Comparison of ENCODE assay signal across 1 cellular context in genomic region chr7:65251851-65252620, GRCh38.
TF ChIP-seq lines count a peak whose summit lies in the region.

No MANE protein-coding gene starts in this region.

TF ChIP-seq in K562, 482 proteins besides CTCF, POLR2A, EP300 and RAD21 (continued from another document and continues in another):
- TF ChIP-seq MEIS2 (IDR thresholded peaks at IDR 0.05; ENCODE audit: partially characterized antibody) (peak; percentile 82), POLR2G (IDR thresholded peaks at IDR 0.05; ENCODE audit: low read depth, low read length) (peak; percentile 53), MAZ (CRISPR knock-in tag; conservative IDR thresholded peaks at IDR 0.05 in 1 of 2, IDR thresholded peaks at IDR 0.05 in 1 of 2) (peak in 1 of 2 experiments; percentile 56; a peak in 2 of 4 replicates), HDAC2 (IDR thresholded peaks at IDR 0.05) (peak; percentile 31; the same call in 1 of the 2 replicates), ZNF592 (IDR thresholded peaks at IDR 0.05) (no peak), MAFF (IDR thresholded peaks at IDR 0.05; ENCODE audit: low read length) (no peak), KDM5B (IDR thresholded peaks at IDR 0.05; ENCODE audit: insufficient replicate concordance, low read depth, low read length) (no peak), RBM22 (IDR thresholded peaks at IDR 0.05; ENCODE audit: low read depth, low read length, poor library complexity, severe bottlenecking) (no peak), MTA3 (IDR thresholded peaks at IDR 0.05; ENCODE audit: borderline replicate concordance) (peak; percentile 27; the same call in 1 of the 2 replicates), TFAP4 (CRISPR knock-in tag; IDR thresholded peaks at IDR 0.05; ENCODE audit: borderline replicate concordance) (peak; percentile 49; the same call in 1 of the 2 replicates), KAT7 (CRISPR knock-in tag; IDR thresholded peaks at IDR 0.05; ENCODE audit: borderline replicate concordance) (no peak), ELK1 (CRISPR knock-in tag; IDR thresholded peaks at IDR 0.05) (no peak), U2AF1 (optimal IDR thresholded peaks at IDR 0.05; ENCODE audit: low read depth, low read length) (no peak), NFE2 (IDR thresholded peaks at IDR 0.05; ENCODE audit: low read depth) (no peak), COPS2 (conservative IDR thresholded peaks at IDR 0.05) (no peak), HDAC6 (IDR thresholded peaks at IDR 0.05; ENCODE audit: low read depth, low read length) (no peak), E2F4 (CRISPR knock-in tag; IDR thresholded peaks at IDR 0.05; ENCODE audit: low read depth) (no peak), CTCFL (IDR thresholded peaks at IDR 0.05; ENCODE audit: borderline replicate concordance, insufficient read depth, low read depth, low read length, poor library complexity, severe bottlenecking) (no peak), CBX8 (IDR thresholded peaks at IDR 0.05; ENCODE audit: borderline replicate concordance, extremely low read depth, low read depth, low read length, poor library complexity, severe bottlenecking) (no peak), OTX1 (CRISPR knock-in tag; IDR thresholded peaks at IDR 0.05) (no peak), ZNF561 (CRISPR knock-in tag; conservative IDR thresholded peaks at IDR 0.05) (no peak), HOMEZ (CRISPR knock-in tag; IDR thresholded peaks at IDR 0.05) (no peak), ATF7 (IDR thresholded peaks at IDR 0.05) (peak; percentile 69), ATF6 (CRISPR knock-in tag; IDR thresholded peaks at IDR 0.05) (no peak), CEBPB (tag; IDR thresholded peaks at IDR 0.05) (no peak), ZNF280B (CRISPR knock-in tag; IDR thresholded peaks at IDR 0.05) (no peak), ZFPM2 (CRISPR knock-in tag; IDR thresholded peaks at IDR 0.05) (no peak), U2AF2 (optimal IDR thresholded peaks at IDR 0.05; ENCODE audit: low read depth, low read length) (no peak), RBM15 (IDR thresholded peaks at IDR 0.05; ENCODE audit: insufficient read depth, low read length) (no peak), PRDM10 (IDR thresholded peaks at IDR 0.05; ENCODE audit: partially characterized antibody) (peak; percentile 95), AFF4 (CRISPR knock-in tag; IDR thresholded peaks at IDR 0.05) (no peak), PTBP1 (IDR thresholded peaks at IDR 0.05; ENCODE audit: low read depth, low read length) (no peak), TBP (optimal IDR thresholded peaks at IDR 0.05; ENCODE audit: low read depth, low read length) (no peak), ARID1B (IDR thresholded peaks at IDR 0.05) (0 out of 2 replicates have a peak, but pooled peaks have one; percentile 19), FOXJ3 (CRISPR knock-in tag; IDR thresholded peaks at IDR 0.05) (no peak), PCBP1 (IDR thresholded peaks at IDR 0.05; ENCODE audit: low read depth, low read length, poor library complexity, severe bottlenecking) (peak; percentile 55)
